Comparison of ENCODE assay signal across 9 cellular contexts in the genomic region with DNA sequence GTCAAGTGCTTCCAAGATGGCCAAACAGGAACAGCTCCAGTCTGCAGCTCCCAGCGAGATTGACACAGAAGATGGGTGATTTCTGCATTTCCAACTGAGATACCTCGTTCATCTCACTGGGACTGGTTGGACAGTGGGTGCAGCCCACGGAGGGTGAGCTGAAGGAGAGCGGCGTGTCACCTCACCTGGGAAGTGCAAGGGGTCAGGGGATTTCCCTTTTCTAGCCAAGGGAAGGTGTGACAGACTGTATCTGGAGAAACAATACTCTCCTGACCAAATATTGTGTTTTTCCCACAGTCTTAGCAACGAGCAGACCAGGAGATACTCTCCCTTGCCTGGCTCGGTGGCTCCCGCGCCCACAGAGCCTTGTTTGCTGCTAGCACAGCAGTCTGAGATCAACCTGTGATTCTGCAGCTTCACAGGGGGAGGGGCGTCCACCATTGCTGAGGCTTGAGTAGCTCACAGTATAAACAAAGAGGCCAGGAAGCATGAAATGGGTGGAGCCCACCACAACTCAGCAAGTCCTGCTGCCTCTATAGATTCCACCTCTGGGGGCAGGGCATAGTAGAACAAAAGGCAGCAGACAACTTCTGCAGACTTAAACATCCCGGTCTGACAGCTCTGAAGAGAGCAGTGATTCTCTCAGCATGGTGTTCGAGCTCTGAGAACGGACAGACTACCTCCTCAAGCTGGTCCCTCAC.
DNase-seq lines count a peak whose midpoint lies in the region; ATAC-seq, FAIRE-seq and TF ChIP-seq lines count a peak whose summit lies in the region.
"Had no signal": no experiment of that assay in that cellular context is flagged by ENCODE, and none has a peak within 500 bp of the region (broad histone marks: within the 10 kb centered on the region; RNA-seq: fewer than 3 reads in every experiment).

No MANE protein-coding gene starts in this region.

- POLR2A ChIA-PET in H1 (lab: Charles Lee; ENCODE audit: partially characterized antibody) (no interaction called here), RWPE1 (lab: Yijun Ruan, JAX; ENCODE audit: low non-redundant PET) (no interaction called here)

- intact Hi-C loops in right cardiac atrium (cut with DNase I) = no loop called here

- H3K9me3 ChIP-seq in H1 (ENCODE audit: insufficient read depth in 2 of 2, low read depth in 1 of 2, low read length in 1 of 2) = no peaks in the 10 kb centered on the region
- no peaks in the 10 kb centered on the region for H3K9me3 ChIP-seq in right cardiac atrium (ENCODE audit: control insufficient read depth, low read length)
- H3K9me3 ChIP-seq in osteoblast (ENCODE audit: low read depth, low read length) = no peaks in the 10 kb centered on the region
- H3K9me3 ChIP-seq: mucosa of descending colon had no signal

- no peak overlapping the region for H3K18ac ChIP-seq in H1 (ENCODE audit: extremely low read depth, low read length)

- H3K9ac ChIP-seq in H1 (replicated peaks in 1 of 4; ENCODE audit: extremely low read depth in 1 of 4, low read depth in 3 of 4, low read length in 3 of 4) = peak overlapping the region in 1 of 4 experiments; percentile 29; a peak in 2 of 7 replicates

- 72% methylated on average over 13 of the region's 13 CpGs; no CpG with 5 or more reads in 1 of the 2 experiments for WGBS in H1 (ENCODE audit: extremely low coverage in 1 of 2, insufficient coverage in 1 of 2, insufficient read length in 1 of 2, insufficient replicate concordance in 2 of 2, low coverage in 1 of 2, low lambda C conversion rate in 2 of 2, missing lambda C conversion rate in 1 of 2), 2 experiments
- 50% methylated on average over 13 of the region's 13 CpGs for WGBS in right cardiac atrium

- peaks cover 0 to 6% (median 4%) of the 10 kb centered on the region in 4 experiments; a peak in 6 of 7 replicates for H3K4me1 ChIP-seq in H1 (replicated peaks in 1 of 4; ENCODE audit: control insufficient read depth in 3 of 4, insufficient read depth in 4 of 4, low read length in 3 of 4)
- no peaks in the 10 kb centered on the region for H3K4me1 ChIP-seq in right cardiac atrium (ENCODE audit: control insufficient read depth, insufficient read depth, low read length)
- H3K4me1 ChIP-seq in osteoblast (ENCODE audit: insufficient read depth, low read length) = no peaks in the 10 kb centered on the region

- no peak overlapping the region for H3K56ac ChIP-seq in H1 (replicated peaks; ENCODE audit: insufficient read length, low read depth, low read length)

- H3K79me2 ChIP-seq in H1 (ENCODE audit: control insufficient read depth in 1 of 2, insufficient read depth in 2 of 2, low read length in 2 of 2) = no peaks in the 10 kb centered on the region
- H3K79me2 ChIP-seq in osteoblast (ENCODE audit: insufficient read depth, low read length) = no peaks in the 10 kb centered on the region

- no peak overlapping the region for H4K8ac ChIP-seq in H1 (ENCODE audit: extremely low read depth, insufficient read depth, low read length)

- no peak overlapping the region for H2BK20ac ChIP-seq in H1 (ENCODE audit: low read length)

- H2BK5ac ChIP-seq in H1 (ENCODE audit: low read depth, low read length) = no peak overlapping the region; the same call in 1 of the 2 replicates

- no peak overlapping the region for H3K23ac ChIP-seq in H1 (ENCODE audit: insufficient read length)

- DNase-seq in Jurkat, Clone E6-1 (ENCODE audit: low read depth, low spot score) = peak; percentile 70
- peak; percentile 64 for DNase-seq in activated CD4-positive, alpha-beta T cell treated with anti-CD3 and anti-CD28 coated beads, Interleukin-2, amount 50 U/mL, for 1 hour
- DNase-seq in H1 (ENCODE audit: low read depth in 1 of 2, low spot score in 2 of 2) (peak; percentile 23 to 48), right cardiac atrium (no peak), osteoblast (ENCODE audit: insufficient read length, low spot score, missing footprints) (no peak), RWPE1 (ENCODE audit: low spot score) (no peak)
- DNase-seq in stimulated activated CD8-positive, alpha-beta memory T cell treated with anti-CD3 and anti-CD28 coated beads, Interleukin-12 subunit alpha, Interleukin-12 subunit beta, amount 100 ng/mL, for 24 hours (ENCODE audit: extremely low read depth) = peak; percentile 5

- H2BK120ac ChIP-seq in H1 (replicated peaks; ENCODE audit: low read depth, low read length) = peak overlapping the region; percentile 95

- H2BK12ac ChIP-seq in H1 (ENCODE audit: low read depth, low read length) = no peak overlapping the region; the same call in 1 of the 2 replicates

- no peak overlapping the region for H2AK5ac ChIP-seq in H1 (ENCODE audit: low read depth, low read length)

- ATAC-seq in right cardiac atrium = no peak
- ATAC-seq in GM18907 (IDR thresholded peaks at IDR 0.05; ENCODE audit: unreplicated experiment) = no peak
- ATAC-seq: mucosa of descending colon had no signal

- H3K79me1 ChIP-seq in H1 (ENCODE audit: low read depth, low read length) = no peaks in the 10 kb centered on the region

- peak overlapping the region; percentile 81 for H3K14ac ChIP-seq in H1 (ENCODE audit: insufficient read length)

- H2BK15ac ChIP-seq in H1 (ENCODE audit: low read length) = no peak overlapping the region; the same call in 1 of the 2 replicates

- no peaks in the 10 kb centered on the region for H3K27me3 ChIP-seq in H1 (replicated peaks in 1 of 4; ENCODE audit: control insufficient read depth in 3 of 4, extremely low read depth in 1 of 4, insufficient read depth in 3 of 4, low read length in 3 of 4)
- H3K27me3 ChIP-seq in right cardiac atrium (ENCODE audit: control insufficient read depth, insufficient read depth) = no peaks in the 10 kb centered on the region
- no peaks in the 10 kb centered on the region for H3K27me3 ChIP-seq in osteoblast (ENCODE audit: insufficient read depth, low read length)

- H2AFZ ChIP-seq in H1 (ENCODE audit: low read length) (peak overlapping the region; percentile 97), osteoblast (ENCODE audit: low read length) (no peak overlapping the region)

- 0 out of 3 replicates have a peak, but pooled peaks of 1 of the 2 experiments have one; percentile 28 for TF ChIP-seq POLR2A in H1 (IDR thresholded peaks at IDR 0.05; ENCODE audit: control extremely low read depth in 1 of 2, low read depth in 2 of 2, low read length in 2 of 2)

- peak overlapping the region; percentile 44 for H4K5ac ChIP-seq in H1 (ENCODE audit: insufficient read length, low read depth, low read length)

- TF ChIP-seq CTCF in H1 (IDR thresholded peaks at IDR 0.05; ENCODE audit: control extremely low read depth in 1 of 3, insufficient read depth in 1 of 3, low read depth in 1 of 3, low read length in 3 of 3) (no peak), osteoblast (IDR thresholded peaks at IDR 0.05; ENCODE audit: extremely low read depth, low read depth, low read length) (no peak), RWPE1 (conservative IDR thresholded peaks at IDR 0.05; ENCODE audit: low read depth) (no peak)

- H4K91ac ChIP-seq in H1 (replicated peaks; ENCODE audit: insufficient read length, low read length) = peak overlapping the region; percentile 55

- peak overlapping the region; percentile 41 to 53; a peak in 2 of 4 replicates for H3K4me2 ChIP-seq in H1 (ENCODE audit: insufficient read depth in 1 of 2, low read depth in 2 of 2, low read length in 2 of 2)
- H3K4me2 ChIP-seq in osteoblast (ENCODE audit: insufficient read depth, low read length) = no peak overlapping the region

- TF ChIP-seq EP300 in H1 (IDR thresholded peaks at IDR 0.05; ENCODE audit: borderline replicate concordance in 1 of 2, low read depth in 2 of 2, low read length in 2 of 2) = no peak

- no peak overlapping the region for H3K4ac ChIP-seq in H1 (replicated peaks; ENCODE audit: insufficient read length, low read depth, low read length)

- CTCF ChIA-PET in H1 (lab: Charles Lee; ENCODE audit: partially characterized antibody) = interaction anchor here (1.0 to 1.6 kb wide), 5 partner anchors 9 to 59 kb away, joined by 3 to 6 read pairs (median 3); no protein-coding TSS in a partner anchor
- CTCF ChIA-PET in RWPE1 (lab: Yijun Ruan, JAX) = no interaction called here

- no peak for TF ChIP-seq RAD21 in H1 (IDR thresholded peaks at IDR 0.05 in 1 of 2, conservative IDR thresholded peaks at IDR 0.05 in 1 of 2; ENCODE audit: low read depth in 2 of 2, low read length in 2 of 2)

- H3K27ac ChIP-seq in H1 (ENCODE audit: low read depth, low read length) (no peak overlapping the region), right cardiac atrium (ENCODE audit: low read length) (no peak overlapping the region), osteoblast (ENCODE audit: low read depth, low read length) (no peak overlapping the region), RWPE1 (no peak overlapping the region)

- peak overlapping the region; percentile 33 for H3K4me3 ChIP-seq in Jurkat, Clone E6-1 (ENCODE audit: low read length)
- H3K4me3 ChIP-seq in H1 (ENCODE audit: extremely low read depth in 1 of 4, insufficient read depth in 2 of 4, low read depth in 3 of 4, low read length in 4 of 4) (no peak overlapping the region), right cardiac atrium (ENCODE audit: low read length) (no peak overlapping the region), osteoblast (ENCODE audit: insufficient read depth, low read length) (no peak overlapping the region)
- H3K4me3 ChIP-seq: mucosa of descending colon had no signal

- H4K20me1 ChIP-seq in H1 (replicated peaks in 1 of 2; ENCODE audit: control insufficient read depth in 1 of 2, insufficient read depth in 2 of 2, low read length in 2 of 2) (no peaks in the 10 kb centered on the region), osteoblast (ENCODE audit: insufficient read depth, low read length) (no peaks in the 10 kb centered on the region)

- H3K36me3 ChIP-seq in H1 (ENCODE audit: control insufficient read depth in 2 of 4, insufficient read depth in 4 of 4, low read length in 3 of 4) (no peaks in the 10 kb centered on the region), osteoblast (ENCODE audit: insufficient read depth, low read length) (no peaks in the 10 kb centered on the region)

- no peak for FAIRE-seq in H1 (lab: Jason Lieb, UNC)

- H3K23me2 ChIP-seq in H1 (ENCODE audit: low read depth, low read length) = no peaks in the 10 kb centered on the region

TF ChIP-seq in H1, 55 proteins besides CTCF, POLR2A, EP300 and RAD21 (continues in another document):
- TF ChIP-seq, protein P1, sequence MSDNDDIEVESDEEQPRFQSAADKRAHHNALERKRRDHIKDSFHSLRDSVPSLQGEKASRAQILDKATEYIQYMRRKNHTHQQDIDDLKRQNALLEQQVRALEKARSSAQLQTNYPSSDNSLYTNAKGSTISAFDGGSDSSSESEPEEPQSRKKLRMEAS (IDR thresholded peaks at IDR 0.05) = no peak
- TF ChIP-seq RFX5 (IDR thresholded peaks at IDR 0.05; ENCODE audit: borderline replicate concordance, low read depth, low read length) (no peak), JUND (IDR thresholded peaks at IDR 0.05; ENCODE audit: low read length) (no peak), GABPA (IDR thresholded peaks at IDR 0.05; ENCODE audit: borderline replicate concordance, insufficient read depth, low read length) (no peak), NRF1 (IDR thresholded peaks at IDR 0.05; ENCODE audit: low read depth, low read length) (no peak), JUN (IDR thresholded peaks at IDR 0.05; ENCODE audit: low read depth, low read length) (no peak), CREB1 (IDR thresholded peaks at IDR 0.05) (no peak), CHD2 (IDR thresholded peaks at IDR 0.05; ENCODE audit: low read length) (no peak), CEBPB (IDR thresholded peaks at IDR 0.05; ENCODE audit: low read depth, low read length) (no peak)

Comparison
In these comparisons a context has a peak if more than half of its experiments do, and no peak if none do; other contexts are left out.
1. DNase-seq: peak in Jurkat, Clone E6-1 (single experiment), activated CD4-positive, alpha-beta T cell treated with anti-CD3 and anti-CD28 coated beads, Interleukin-2, amount 50 U/mL, for 1 hour (single experiment), H1 (2 of 2) and stimulated activated CD8-positive, alpha-beta memory T cell treated with anti-CD3 and anti-CD28 coated beads, Interleukin-12 subunit alpha, Interleukin-12 subunit beta, amount 100 ng/mL, for 24 hours (single experiment); none in right cardiac atrium (0 of 3), osteoblast (single experiment) and RWPE1 (single experiment).